ENCODE assay signal across 1 cellular context in the genomic region with DNA sequence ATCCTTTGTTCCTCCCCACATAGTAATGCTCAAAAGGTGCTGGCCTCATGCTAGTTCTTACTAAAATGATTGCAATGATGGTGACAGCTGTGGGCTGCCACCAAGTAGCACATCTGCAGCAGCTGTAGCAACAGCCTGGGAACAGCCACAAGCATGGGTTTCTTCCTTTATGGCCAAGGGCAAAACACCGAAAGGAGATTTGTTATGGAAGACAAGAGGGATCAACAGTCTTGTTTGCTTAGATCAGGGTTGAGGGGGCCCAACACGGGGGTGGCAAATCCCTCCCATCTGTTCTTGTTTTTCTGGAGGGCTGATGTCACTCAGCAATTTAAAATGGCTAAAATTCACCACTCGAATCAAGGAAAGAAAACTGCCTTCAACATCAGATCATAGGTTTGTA.
TF ChIP-seq lines count a peak whose summit lies in the region.

No MANE protein-coding gene starts in this region.

TF ChIP-seq in WTC11, 78 proteins besides CTCF, POLR2A, EP300 and RAD21 (continued from another document):
- TF ChIP-seq, protein P1, sequence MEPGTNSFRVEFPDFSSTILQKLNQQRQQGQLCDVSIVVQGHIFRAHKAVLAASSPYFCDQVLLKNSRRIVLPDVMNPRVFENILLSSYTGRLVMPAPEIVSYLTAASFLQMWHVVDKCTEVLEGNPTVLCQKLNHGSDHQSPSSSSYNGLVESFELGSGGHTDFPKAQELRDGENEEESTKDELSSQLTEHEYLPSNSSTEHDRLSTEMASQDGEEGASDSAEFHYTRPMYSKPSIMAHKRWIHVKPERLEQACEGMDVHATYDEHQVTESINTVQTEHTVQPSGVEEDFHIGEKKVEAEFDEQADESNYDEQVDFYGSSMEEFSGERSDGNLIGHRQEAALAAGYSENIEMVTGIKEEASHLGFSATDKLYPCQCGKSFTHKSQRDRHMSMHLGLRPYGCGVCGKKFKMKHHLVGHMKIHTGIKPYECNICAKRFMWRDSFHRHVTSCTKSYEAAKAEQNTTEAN (CRISPR knock-in tag; IDR thresholded peaks at IDR 0.05) = no peak
- TF ChIP-seq, protein P2, sequence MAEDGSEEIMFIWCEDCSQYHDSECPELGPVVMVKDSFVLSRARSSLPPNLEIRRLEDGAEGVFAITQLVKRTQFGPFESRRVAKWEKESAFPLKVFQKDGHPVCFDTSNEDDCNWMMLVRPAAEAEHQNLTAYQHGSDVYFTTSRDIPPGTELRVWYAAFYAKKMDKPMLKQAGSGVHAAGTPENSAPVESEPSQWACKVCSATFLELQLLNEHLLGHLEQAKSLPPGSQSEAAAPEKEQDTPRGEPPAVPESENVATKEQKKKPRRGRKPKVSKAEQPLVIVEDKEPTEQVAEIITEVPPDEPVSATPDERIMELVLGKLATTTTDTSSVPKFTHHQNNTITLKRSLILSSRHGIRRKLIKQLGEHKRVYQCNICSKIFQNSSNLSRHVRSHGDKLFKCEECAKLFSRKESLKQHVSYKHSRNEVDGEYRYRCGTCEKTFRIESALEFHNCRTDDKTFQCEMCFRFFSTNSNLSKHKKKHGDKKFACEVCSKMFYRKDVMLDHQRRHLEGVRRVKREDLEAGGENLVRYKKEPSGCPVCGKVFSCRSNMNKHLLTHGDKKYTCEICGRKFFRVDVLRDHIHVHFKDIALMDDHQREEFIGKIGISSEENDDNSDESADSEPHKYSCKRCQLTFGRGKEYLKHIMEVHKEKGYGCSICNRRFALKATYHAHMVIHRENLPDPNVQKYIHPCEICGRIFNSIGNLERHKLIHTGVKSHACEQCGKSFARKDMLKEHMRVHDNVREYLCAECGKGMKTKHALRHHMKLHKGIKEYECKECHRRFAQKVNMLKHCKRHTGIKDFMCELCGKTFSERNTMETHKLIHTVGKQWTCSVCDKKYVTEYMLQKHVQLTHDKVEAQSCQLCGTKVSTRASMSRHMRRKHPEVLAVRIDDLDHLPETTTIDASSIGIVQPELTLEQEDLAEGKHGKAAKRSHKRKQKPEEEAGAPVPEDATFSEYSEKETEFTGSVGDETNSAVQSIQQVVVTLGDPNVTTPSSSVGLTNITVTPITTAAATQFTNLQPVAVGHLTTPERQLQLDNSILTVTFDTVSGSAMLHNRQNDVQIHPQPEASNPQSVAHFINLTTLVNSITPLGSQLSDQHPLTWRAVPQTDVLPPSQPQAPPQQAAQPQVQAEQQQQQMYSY (CRISPR knock-in tag; IDR thresholded peaks at IDR 0.05) = no peak
- TF ChIP-seq NR1H2 (CRISPR knock-in tag; IDR thresholded peaks at IDR 0.05) (no peak), GABPB1 (CRISPR knock-in tag; IDR thresholded peaks at IDR 0.05) (no peak), JUN (CRISPR knock-in tag; IDR thresholded peaks at IDR 0.05) (no peak), ZNF121 (CRISPR knock-in tag; IDR thresholded peaks at IDR 0.05) (no peak), SP1 (CRISPR knock-in tag; conservative IDR thresholded peaks at IDR 0.05) (no peak), RELA (CRISPR knock-in tag; IDR thresholded peaks at IDR 0.05; ENCODE audit: borderline replicate concordance) (no peak)
- TF ChIP-seq, protein P3, sequence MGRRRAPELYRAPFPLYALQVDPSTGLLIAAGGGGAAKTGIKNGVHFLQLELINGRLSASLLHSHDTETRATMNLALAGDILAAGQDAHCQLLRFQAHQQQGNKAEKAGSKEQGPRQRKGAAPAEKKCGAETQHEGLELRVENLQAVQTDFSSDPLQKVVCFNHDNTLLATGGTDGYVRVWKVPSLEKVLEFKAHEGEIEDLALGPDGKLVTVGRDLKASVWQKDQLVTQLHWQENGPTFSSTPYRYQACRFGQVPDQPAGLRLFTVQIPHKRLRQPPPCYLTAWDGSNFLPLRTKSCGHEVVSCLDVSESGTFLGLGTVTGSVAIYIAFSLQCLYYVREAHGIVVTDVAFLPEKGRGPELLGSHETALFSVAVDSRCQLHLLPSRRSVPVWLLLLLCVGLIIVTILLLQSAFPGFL (CRISPR knock-in tag; IDR thresholded peaks at IDR 0.05; ENCODE audit: borderline replicate concordance) = no peak
- TF ChIP-seq, protein P4, sequence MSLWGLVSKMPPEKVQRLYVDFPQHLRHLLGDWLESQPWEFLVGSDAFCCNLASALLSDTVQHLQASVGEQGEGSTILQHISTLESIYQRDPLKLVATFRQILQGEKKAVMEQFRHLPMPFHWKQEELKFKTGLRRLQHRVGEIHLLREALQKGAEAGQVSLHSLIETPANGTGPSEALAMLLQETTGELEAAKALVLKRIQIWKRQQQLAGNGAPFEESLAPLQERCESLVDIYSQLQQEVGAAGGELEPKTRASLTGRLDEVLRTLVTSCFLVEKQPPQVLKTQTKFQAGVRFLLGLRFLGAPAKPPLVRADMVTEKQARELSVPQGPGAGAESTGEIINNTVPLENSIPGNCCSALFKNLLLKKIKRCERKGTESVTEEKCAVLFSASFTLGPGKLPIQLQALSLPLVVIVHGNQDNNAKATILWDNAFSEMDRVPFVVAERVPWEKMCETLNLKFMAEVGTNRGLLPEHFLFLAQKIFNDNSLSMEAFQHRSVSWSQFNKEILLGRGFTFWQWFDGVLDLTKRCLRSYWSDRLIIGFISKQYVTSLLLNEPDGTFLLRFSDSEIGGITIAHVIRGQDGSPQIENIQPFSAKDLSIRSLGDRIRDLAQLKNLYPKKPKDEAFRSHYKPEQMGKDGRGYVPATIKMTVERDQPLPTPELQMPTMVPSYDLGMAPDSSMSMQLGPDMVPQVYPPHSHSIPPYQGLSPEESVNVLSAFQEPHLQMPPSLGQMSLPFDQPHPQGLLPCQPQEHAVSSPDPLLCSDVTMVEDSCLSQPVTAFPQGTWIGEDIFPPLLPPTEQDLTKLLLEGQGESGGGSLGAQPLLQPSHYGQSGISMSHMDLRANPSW (CRISPR knock-in tag; conservative IDR thresholded peaks at IDR 0.05; ENCODE audit: low read depth) = no peak
- TF ChIP-seq, protein P5, sequence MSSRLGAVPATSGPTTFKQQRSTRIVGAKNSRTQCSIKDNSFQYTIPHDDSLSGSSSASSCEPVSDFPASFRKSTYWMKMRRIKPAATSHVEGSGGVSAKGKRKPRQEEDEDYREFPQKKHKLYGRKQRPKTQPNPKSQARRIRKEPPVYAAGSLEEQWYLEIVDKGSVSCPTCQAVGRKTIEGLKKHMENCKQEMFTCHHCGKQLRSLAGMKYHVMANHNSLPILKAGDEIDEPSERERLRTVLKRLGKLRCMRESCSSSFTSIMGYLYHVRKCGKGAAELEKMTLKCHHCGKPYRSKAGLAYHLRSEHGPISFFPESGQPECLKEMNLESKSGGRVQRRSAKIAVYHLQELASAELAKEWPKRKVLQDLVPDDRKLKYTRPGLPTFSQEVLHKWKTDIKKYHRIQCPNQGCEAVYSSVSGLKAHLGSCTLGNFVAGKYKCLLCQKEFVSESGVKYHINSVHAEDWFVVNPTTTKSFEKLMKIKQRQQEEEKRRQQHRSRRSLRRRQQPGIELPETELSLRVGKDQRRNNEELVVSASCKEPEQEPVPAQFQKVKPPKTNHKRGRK (CRISPR knock-in tag; IDR thresholded peaks at IDR 0.05; ENCODE audit: borderline replicate concordance) = no peak
